In genomic region chr7:127803626-127804025, GRCh38 we compare ENCODE assay signal across 21 cellular contexts.
A peak's percentile ranks its signal among the peaks of the same experiment; 100 is the strongest.
DNase-seq lines count a peak whose midpoint lies in the region; ATAC-seq and TF ChIP-seq lines count a peak whose summit lies in the region.
"Had no signal": no experiment of that assay in that cellular context is flagged by ENCODE, and none has a peak within 500 bp of the region (broad histone marks: within the 10 kb centered on the region; RNA-seq: fewer than 3 reads in every experiment).

No MANE protein-coding gene starts in this region.

- no peaks in the 10 kb centered on the region for H3K9me3 ChIP-seq in HEK293 (ENCODE audit: control insufficient read depth, insufficient read depth, low read depth, low read length)
- no peaks in the 10 kb centered on the region for H3K9me3 ChIP-seq in CD8-positive, alpha-beta T cell (ENCODE audit: low read length)
- H3K9me3 ChIP-seq: colonic mucosa, MG63 had no signal

- H3K4me1 ChIP-seq in HEK293 (ENCODE audit: control insufficient read depth, insufficient read depth, low read length), result 0 out of 2 replicates have a peak, but pooled peaks cover 5% of the 10 kb centered on the region
- H3K4me1 ChIP-seq in CD8-positive, alpha-beta T cell (ENCODE audit: insufficient read depth, low read length), result peaks cover 15% of the 10 kb centered on the region
- H3K4me1 ChIP-seq: colonic mucosa had no signal

- intact Hi-C loops in CD8-positive, alpha-beta T cell (cut with DNase I, micrococcal nuclease), result no loop called here

- H3K4me3 ChIP-seq in HEK293 (ENCODE audit: low read depth, low read length) (no peak overlapping the region), brain microvascular endothelial cell (ENCODE audit: low read depth, low read length) (no peak overlapping the region)
- H3K4me3 ChIP-seq in CD8-positive, alpha-beta T cell (ENCODE audit: low read depth, low read length), result no peak overlapping the region
- H3K4me3 ChIP-seq: colonic mucosa, MG63 had no signal

- H3K27ac Mint-ChIP-seq in CD8-positive, alpha-beta T cell, result no peak overlapping the region
- H3K27ac Mint-ChIP-seq: activated CD4-positive, alpha-beta T cell treated with anti-CD3 and anti-CD28 coated beads for 36 hours; activated naive CD4-positive, alpha-beta T cell treated with anti-CD3 and anti-CD28 coated beads, Interleukin-2, amount 50 U/mL, for 24 hours; CD4-positive, alpha-beta memory T cell; H9; stimulated activated naive B cell treated with anti-CD40 and anti-IgM and Interleukin-4, amounts not matched to agents 10 μg/mL and 1 μg/mL and 100 μg/mL, for 72 hours had no signal

- H3K36me3 ChIP-seq in HEK293 (ENCODE audit: control insufficient read depth in 2 of 2, insufficient read depth in 1 of 2, low read length in 2 of 2) (peaks cover 0 to 8% of the 10 kb centered on the region in 2 experiments; a peak in 1 of 3 replicates), brain microvascular endothelial cell (replicated peaks) (peaks cover 9% of the 10 kb centered on the region)
- no peaks in the 10 kb centered on the region for H3K36me3 ChIP-seq in CD8-positive, alpha-beta T cell (ENCODE audit: insufficient read depth, low read length)
- H3K36me3 ChIP-seq: colonic mucosa had no signal

- POLR2A ChIA-PET in HEK293 (lab: Yijun Ruan, JAX), result no interaction called here
- POLR2A ChIA-PET in CD8-positive, alpha-beta T cell (lab: Charles Lee), result no interaction called here

- DNase-seq in Ammon's horn (ENCODE audit: low spot score) (peak; percentile 33), RPMI7951 (ENCODE audit: low read depth) (peak; percentile 14), dermis blood vessel endothelial cell (peak; percentile 30), HuH-7 (ENCODE audit: low spot score) (no peak), COLO668 (lab: John Stamatoyannopoulos, UW; ENCODE audit: unreplicated experiment) (no peak), brain microvascular endothelial cell (no peak)
- DNase-seq in CD8-positive, alpha-beta T cell, result no peak
- DNase-seq: activated CD4-positive, alpha-beta T cell treated with anti-CD3 and anti-CD28 coated beads for 36 hours; CD4-positive, alpha-beta memory T cell; colonic mucosa; DND-41; H9; head of caudate nucleus; left ventricle myocardium superior; MG63; NCI-H446 treated with DMSO at 0.1 percent for 48 hours; posterior cingulate gyrus; Right ventricle myocardium superior; stimulated activated naive B cell treated with anti-CD40 and anti-IgM and Interleukin-4, amounts not matched to agents 10 μg/mL and 1 μg/mL and 100 μg/mL, for 72 hours had no signal

- peaks cover 3% of the 10 kb centered on the region for H3K4me1 Mint-ChIP-seq in CD8-positive, alpha-beta T cell (ENCODE audit: low read depth)

- no peaks in the 10 kb centered on the region for H3K27me3 Mint-ChIP-seq in CD8-positive, alpha-beta T cell (ENCODE audit: low read depth)
- H3K27me3 Mint-ChIP-seq: activated CD4-positive, alpha-beta T cell treated with anti-CD3 and anti-CD28 coated beads for 36 hours; activated naive CD4-positive, alpha-beta T cell treated with anti-CD3 and anti-CD28 coated beads, Interleukin-2, amount 50 U/mL, for 24 hours; CD4-positive, alpha-beta memory T cell; stimulated activated naive B cell treated with anti-CD40 and anti-IgM and Interleukin-4, amounts not matched to agents 10 μg/mL and 1 μg/mL and 100 μg/mL, for 72 hours had no signal

- H3K27ac ChIP-seq in HEK293 (ENCODE audit: extremely low read depth, low read depth, low read length) (no peak overlapping the region), brain microvascular endothelial cell (no peak overlapping the region)
- H3K27ac ChIP-seq in CD8-positive, alpha-beta T cell (ENCODE audit: low read depth, low read length), result no peak overlapping the region
- H3K27ac ChIP-seq: colonic mucosa had no signal

- in situ Hi-C loops in brain microvascular endothelial cell (cut with HindIII; ENCODE audit: low pct_ligation_motif_present, low sequenced_read_pairs), result no loop called here

- ATAC-seq in CD8-positive, alpha-beta T cell, result no peak
- ATAC-seq: activated CD4-positive, alpha-beta T cell treated with anti-CD3 and anti-CD28 coated beads for 36 hours; left ventricle myocardium superior; stimulated activated naive B cell treated with anti-CD40 and anti-IgM and Interleukin-4, amounts not matched to agents 10 μg/mL and 1 μg/mL and 100 μg/mL, for 72 hours had no signal

- H3K9me3 Mint-ChIP-seq in CD8-positive, alpha-beta T cell, result no peaks in the 10 kb centered on the region
- H3K9me3 Mint-ChIP-seq: activated naive CD4-positive, alpha-beta T cell treated with anti-CD3 and anti-CD28 coated beads, Interleukin-2, amount 50 U/mL, for 24 hours; CD4-positive, alpha-beta memory T cell; H9; stimulated activated naive B cell treated with anti-CD40 and anti-IgM and Interleukin-4, amounts not matched to agents 10 μg/mL and 1 μg/mL and 100 μg/mL, for 72 hours had no signal

- peaks cover 19% of the 10 kb centered on the region for H3K36me3 Mint-ChIP-seq in CD8-positive, alpha-beta T cell

- CTCF ChIA-PET in HEK293 (lab: Yijun Ruan, JAX), result no interaction called here
- CTCF ChIA-PET in CD8-positive, alpha-beta T cell (lab: Charles Lee), result no interaction called here

- no peak for TF ChIP-seq CTCF in HEK293 (tag by site-specific recombination; IDR thresholded peaks at IDR 0.05)
- no peak for TF ChIP-seq CTCF in CD8-positive, alpha-beta T cell (IDR thresholded peaks at IDR 0.05)
- TF ChIP-seq CTCF in brain microvascular endothelial cell (IDR thresholded peaks at IDR 0.05; ENCODE audit: low read depth, low read length, missing control alignments), result no peak

- no peaks in the 10 kb centered on the region for H3K27me3 ChIP-seq in CD8-positive, alpha-beta T cell (ENCODE audit: insufficient read depth, low read length)
- no peaks in the 10 kb centered on the region for H3K27me3 ChIP-seq in brain microvascular endothelial cell (replicated peaks)
- H3K27me3 ChIP-seq: colonic mucosa, MG63 had no signal

- H3K4me3 Mint-ChIP-seq in CD8-positive, alpha-beta T cell, result no peak overlapping the region
- H3K4me3 Mint-ChIP-seq: activated CD4-positive, alpha-beta T cell treated with anti-CD3 and anti-CD28 coated beads for 36 hours; activated naive CD4-positive, alpha-beta T cell treated with anti-CD3 and anti-CD28 coated beads, Interleukin-2, amount 50 U/mL, for 24 hours; CD4-positive, alpha-beta memory T cell; H9; stimulated activated naive B cell treated with anti-CD40 and anti-IgM and Interleukin-4, amounts not matched to agents 10 μg/mL and 1 μg/mL and 100 μg/mL, for 72 hours had no signal

TF ChIP-seq in HEK293, 187 proteins besides CTCF, POLR2A, EP300 and RAD21 (continues in another document):
- TF ChIP-seq, protein P1, sequence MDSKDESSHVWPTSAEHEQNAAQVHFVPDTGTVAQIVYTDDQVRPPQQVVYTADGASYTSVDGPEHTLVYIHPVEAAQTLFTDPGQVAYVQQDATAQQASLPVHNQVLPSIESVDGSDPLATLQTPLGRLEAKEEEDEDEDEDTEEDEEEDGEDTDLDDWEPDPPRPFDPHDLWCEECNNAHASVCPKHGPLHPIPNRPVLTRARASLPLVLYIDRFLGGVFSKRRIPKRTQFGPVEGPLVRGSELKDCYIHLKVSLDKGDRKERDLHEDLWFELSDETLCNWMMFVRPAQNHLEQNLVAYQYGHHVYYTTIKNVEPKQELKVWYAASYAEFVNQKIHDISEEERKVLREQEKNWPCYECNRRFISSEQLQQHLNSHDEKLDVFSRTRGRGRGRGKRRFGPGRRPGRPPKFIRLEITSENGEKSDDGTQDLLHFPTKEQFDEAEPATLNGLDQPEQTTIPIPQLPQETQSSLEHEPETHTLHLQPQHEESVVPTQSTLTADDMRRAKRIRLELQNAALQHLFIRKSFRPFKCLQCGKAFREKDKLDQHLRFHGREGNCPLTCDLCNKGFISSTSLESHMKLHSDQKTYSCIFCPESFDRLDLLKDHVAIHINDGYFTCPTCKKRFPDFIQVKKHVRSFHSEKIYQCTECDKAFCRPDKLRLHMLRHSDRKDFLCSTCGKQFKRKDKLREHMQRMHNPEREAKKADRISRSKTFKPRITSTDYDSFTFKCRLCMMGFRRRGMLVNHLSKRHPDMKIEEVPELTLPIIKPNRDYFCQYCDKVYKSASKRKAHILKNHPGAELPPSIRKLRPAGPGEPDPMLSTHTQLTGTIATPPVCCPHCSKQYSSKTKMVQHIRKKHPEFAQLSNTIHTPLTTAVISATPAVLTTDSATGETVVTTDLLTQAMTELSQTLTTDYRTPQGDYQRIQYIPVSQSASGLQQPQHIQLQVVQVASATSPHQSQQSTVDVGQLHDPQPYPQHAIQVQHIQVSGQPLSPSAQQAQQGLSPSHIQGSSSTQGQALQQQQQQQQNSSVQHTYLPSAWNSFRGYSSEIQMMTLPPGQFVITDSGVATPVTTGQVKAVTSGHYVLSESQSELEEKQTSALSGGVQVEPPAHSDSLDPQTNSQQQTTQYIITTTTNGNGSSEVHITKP (tag by site-specific recombination; IDR thresholded peaks at IDR 0.05), result no peak
- TF ChIP-seq, protein P2, sequence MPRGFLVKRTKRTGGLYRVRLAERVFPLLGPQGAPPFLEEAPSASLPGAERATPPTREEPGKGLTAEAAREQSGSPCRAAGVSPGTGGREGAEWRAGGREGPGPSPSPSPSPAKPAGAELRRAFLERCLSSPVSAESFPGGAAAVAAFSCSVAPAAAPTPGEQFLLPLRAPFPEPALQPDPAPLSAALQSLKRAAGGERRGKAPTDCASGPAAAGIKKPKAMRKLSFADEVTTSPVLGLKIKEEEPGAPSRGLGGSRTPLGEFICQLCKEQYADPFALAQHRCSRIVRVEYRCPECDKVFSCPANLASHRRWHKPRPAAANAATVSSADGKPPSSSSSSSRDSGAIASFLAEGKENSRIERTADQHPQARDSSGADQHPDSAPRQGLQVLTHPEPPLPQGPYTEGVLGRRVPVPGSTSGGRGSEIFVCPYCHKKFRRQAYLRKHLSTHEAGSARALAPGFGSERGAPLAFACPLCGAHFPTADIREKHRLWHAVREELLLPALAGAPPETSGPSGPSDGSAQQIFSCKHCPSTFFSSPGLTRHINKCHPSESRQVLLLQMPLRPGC (tag by site-specific recombination; IDR thresholded peaks at IDR 0.05), result no peak
- TF ChIP-seq ZNF175 (tag by site-specific recombination; IDR thresholded peaks at IDR 0.05), result no peak
- 0 out of 2 replicates have a peak, but pooled peaks have one; percentile 61 for TF ChIP-seq ZNF549 (tag by site-specific recombination; IDR thresholded peaks at IDR 0.05)
- TF ChIP-seq ZNF530 (tag by site-specific recombination; IDR thresholded peaks at IDR 0.05; ENCODE audit: low read depth), result no peak

Comparison
In these comparisons a context has a peak if more than half of its experiments do, and no peak if none do; other contexts are left out.
1. DNase-seq: peak in Ammon's horn (single experiment), RPMI7951 (single experiment) and dermis blood vessel endothelial cell (single experiment); none in CD8-positive, alpha-beta T cell (0 of 7), HuH-7 (single experiment), COLO668 (single experiment) and brain microvascular endothelial cell (single experiment).